ENCODE assay signal across 1 cellular context in genomic region chr14:58427289-58428010, GRCh38.
TF ChIP-seq lines count a peak whose summit lies in the region.

TSS of gene KIAA0586 (plus strand) at chr14:58427719. CDS start at chr14:58428265, 546 bp downstream.
TSS of gene TIMM9 (minus strand) at chr14:58427531. CDS start at chr14:58411945, 15,586 bp downstream.

TF ChIP-seq in HEK293, 187 proteins besides CTCF, POLR2A, EP300 and RAD21 (continued from another document):
- TF ChIP-seq ZNF704 (tag by site-specific recombination; IDR thresholded peaks at IDR 0.05) (no peak), IKZF3 (tag by site-specific recombination; IDR thresholded peaks at IDR 0.05) (no peak), GLIS1 (tag by site-specific recombination; IDR thresholded peaks at IDR 0.05) (peak; percentile 22; the same call in 1 of the 2 replicates), REPIN1 (tag by site-specific recombination; IDR thresholded peaks at IDR 0.05; ENCODE audit: low read depth) (no peak; the same call in 1 of the 2 replicates), KLF8 (tag by site-specific recombination; IDR thresholded peaks at IDR 0.05) (peak; percentile 83), ZNF280C (tag by site-specific recombination; IDR thresholded peaks at IDR 0.05) (no peak), ZNF707 (tag by site-specific recombination; IDR thresholded peaks at IDR 0.05) (no peak), ZNF10 (tag by site-specific recombination; IDR thresholded peaks at IDR 0.05) (no peak), ZNF624 (tag by site-specific recombination; IDR thresholded peaks at IDR 0.05) (no peak), ZNF391 (tag by site-specific recombination; IDR thresholded peaks at IDR 0.05; ENCODE audit: borderline replicate concordance, low read depth) (no peak; the same call in 1 of the 2 replicates), INSM2 (tag by site-specific recombination; IDR thresholded peaks at IDR 0.05) (peak; percentile 42; the same call in 1 of the 2 replicates), KLF10 (tag by site-specific recombination; IDR thresholded peaks at IDR 0.05) (peak; percentile 57), ZSCAN4 (tag by site-specific recombination; IDR thresholded peaks at IDR 0.05) (peak; percentile 30; the same call in 1 of the 2 replicates), ZNF701 (tag by site-specific recombination; IDR thresholded peaks at IDR 0.05) (0 out of 2 replicates have a peak, but pooled peaks have one; percentile 12), ZNF660 (tag by site-specific recombination; IDR thresholded peaks at IDR 0.05) (peak; percentile 89), ZNF335 (tag by site-specific recombination; conservative IDR thresholded peaks at IDR 0.05) (peak; percentile 65), KLF17 (tag by site-specific recombination; IDR thresholded peaks at IDR 0.05) (peak; percentile 17; the same call in 1 of the 2 replicates), ZNF2 (tag by site-specific recombination; IDR thresholded peaks at IDR 0.05) (peak; percentile 84; the same call in 1 of the 2 replicates), ZFP37 (tag by site-specific recombination; IDR thresholded peaks at IDR 0.05) (0 out of 2 replicates have a peak, but pooled peaks have one; percentile 53), ZNF521 (tag by site-specific recombination; IDR thresholded peaks at IDR 0.05) (no peak), KLF1 (tag by site-specific recombination; IDR thresholded peaks at IDR 0.05) (no peak), ZNF791 (tag by site-specific recombination; IDR thresholded peaks at IDR 0.05) (no peak), WT1 (tag by site-specific recombination; IDR thresholded peaks at IDR 0.05) (0 out of 2 replicates have a peak, but pooled peaks have one; percentile 7), ZNF140 (tag by site-specific recombination; IDR thresholded peaks at IDR 0.05) (no peak), ZNF558 (tag by site-specific recombination; IDR thresholded peaks at IDR 0.05) (0 out of 2 replicates have a peak, but pooled peaks have one; percentile 24), ZNF341 (tag by site-specific recombination; IDR thresholded peaks at IDR 0.05; ENCODE audit: low read depth) (peak; percentile 82)
